In genomic region chr6:30613251-30614043, GRCh38 we compare ENCODE assay signal across 8 cellular contexts. TPM values are rescaled to one million over a fixed set of nuclear protein-coding genes. Genes with fewer than 3 reads are reported as not detected.
DNase-seq lines count a peak whose midpoint lies in the region; ATAC-seq, FAIRE-seq and TF ChIP-seq lines count a peak whose summit lies in the region.

No MANE protein-coding gene starts in this region.

- TF ChIP-seq RAD21 in H1 (IDR thresholded peaks at IDR 0.05 in 1 of 2, conservative IDR thresholded peaks at IDR 0.05 in 1 of 2; ENCODE audit: low read depth in 2 of 2, low read length in 2 of 2): no peak

- TF ChIP-seq POLR2A in H1 (IDR thresholded peaks at IDR 0.05; ENCODE audit: control extremely low read depth in 1 of 2, low read depth in 2 of 2, low read length in 2 of 2): peak; percentile 2 to 34; a peak in 2 of 3 replicates

- H3K27me3 ChIP-seq in H1 (replicated peaks in 1 of 4; ENCODE audit: control insufficient read depth in 3 of 4, extremely low read depth in 1 of 4, insufficient read depth in 3 of 4, low read length in 3 of 4): no peaks in the 10 kb centered on the region

- H2BK120ac ChIP-seq in H1 (replicated peaks; ENCODE audit: low read depth, low read length): no peak overlapping the region

- no peak for FAIRE-seq in H1 (lab: Jason Lieb, UNC)

- peaks cover 4 to 65% of the 10 kb centered on the region in 2 experiments; a peak in 3 of 4 replicates for H3K79me2 ChIP-seq in H1 (ENCODE audit: control insufficient read depth in 1 of 2, insufficient read depth in 2 of 2, low read length in 2 of 2)

- TF ChIP-seq EP300 in H1 (IDR thresholded peaks at IDR 0.05; ENCODE audit: borderline replicate concordance in 1 of 2, low read depth in 2 of 2, low read length in 2 of 2): no peak

- H3K4me1 ChIP-seq in H1 (replicated peaks in 1 of 4; ENCODE audit: control insufficient read depth in 3 of 4, insufficient read depth in 4 of 4, low read length in 3 of 4): peaks cover 0 to 6% (median 3%) of the 10 kb centered on the region in 4 experiments; a peak in 4 of 7 replicates

- no peak overlapping the region for H2BK12ac ChIP-seq in H1 (ENCODE audit: low read depth, low read length)

- H2AK5ac ChIP-seq in H1 (ENCODE audit: low read depth, low read length): no peak overlapping the region

- H3K36me3 Mint-ChIP-seq in osteocyte (ENCODE audit: unreplicated experiment): peaks cover 40% of the 10 kb centered on the region

- no peak overlapping the region for H3K23ac ChIP-seq in H1 (ENCODE audit: insufficient read length)

- peak overlapping the region; percentile 100 for H3K27ac Mint-ChIP-seq in osteocyte (ENCODE audit: unreplicated experiment)

- no peak for ATAC-seq in omental fat pad (ENCODE audit: low FRiP score)

- no peak overlapping the region for H3K9ac ChIP-seq in H1 (replicated peaks in 1 of 4; ENCODE audit: extremely low read depth in 1 of 4, low read depth in 3 of 4, low read length in 3 of 4)

- CTCF ChIA-PET in H1 (lab: Charles Lee; ENCODE audit: partially characterized antibody): interaction anchor here (0.6 to 2.4 kb wide), 15 partner anchors 8 to 130 kb away, joined by 3 to 17 read pairs (median 4); partner anchors contain the start of genes ATAT1 and DHX16

- DNase-seq in Daoy (ENCODE audit: low read depth): peak; percentile 45
- DNase-seq in OCI-M1 (lab: John Stamatoyannopoulos, UW): peak; percentile 37
- no peak for DNase-seq in H1 (ENCODE audit: low read depth in 1 of 2, low spot score in 2 of 2)
- no peak for DNase-seq in osteocyte (ENCODE audit: extremely low spot score, unreplicated experiment)
- DNase-seq in NCI-H1105 (lab: John Stamatoyannopoulos, UW): no peak
- DNase-seq in omental fat pad (ENCODE audit: low spot score): no peak
- no peak for DNase-seq in AG20443 (ENCODE audit: low spot score)
- no peak for DNase-seq in cortex of kidney (lab: John Stamatoyannopoulos, UW)

- H2AFZ ChIP-seq in H1 (ENCODE audit: low read length): no peak overlapping the region

- peaks cover 13 to 56% (median 27%) of the 10 kb centered on the region in 4 experiments for H3K36me3 ChIP-seq in H1 (ENCODE audit: control insufficient read depth in 2 of 4, insufficient read depth in 4 of 4, low read length in 3 of 4)

- no peak overlapping the region for H4K5ac ChIP-seq in H1 (ENCODE audit: insufficient read length, low read depth, low read length)

- no peak overlapping the region for H3K18ac ChIP-seq in H1 (ENCODE audit: extremely low read depth, low read length)

- H3K9me3 Mint-ChIP-seq in osteocyte (ENCODE audit: unreplicated experiment): no peaks in the 10 kb centered on the region

- peaks cover 4 to 6% of the 10 kb centered on the region in 2 experiments for H4K20me1 ChIP-seq in H1 (replicated peaks in 1 of 2; ENCODE audit: control insufficient read depth in 1 of 2, insufficient read depth in 2 of 2, low read length in 2 of 2)

- no peak overlapping the region for H3K14ac ChIP-seq in H1 (ENCODE audit: insufficient read length)

- no peaks in the 10 kb centered on the region for H3K9me3 ChIP-seq in H1 (ENCODE audit: insufficient read depth in 2 of 2, low read depth in 1 of 2, low read length in 1 of 2)

- no peak overlapping the region for H4K8ac ChIP-seq in H1 (ENCODE audit: extremely low read depth, insufficient read depth, low read length)

- no peak overlapping the region for H3K56ac ChIP-seq in H1 (replicated peaks; ENCODE audit: insufficient read length, low read depth, low read length)

- no peaks in the 10 kb centered on the region for H3K27me3 Mint-ChIP-seq in osteocyte (ENCODE audit: unreplicated experiment)

- peak overlapping the region; percentile 4 to 98; a peak in 2 of 4 replicates for H3K4me2 ChIP-seq in H1 (ENCODE audit: insufficient read depth in 1 of 2, low read depth in 2 of 2, low read length in 2 of 2)

- H3K23me2 ChIP-seq in H1 (ENCODE audit: low read depth, low read length): peaks cover 13% of the 10 kb centered on the region

- no peak overlapping the region for H3K4ac ChIP-seq in H1 (replicated peaks; ENCODE audit: insufficient read length, low read depth, low read length)

- peaks cover 39% of the 10 kb centered on the region for H3K4me1 Mint-ChIP-seq in osteocyte (ENCODE audit: unreplicated experiment)

- no peak overlapping the region for H2BK5ac ChIP-seq in H1 (ENCODE audit: low read depth, low read length)

- H4K91ac ChIP-seq in H1 (replicated peaks; ENCODE audit: insufficient read length, low read length): no peak overlapping the region

- no peak for TF ChIP-seq CTCF in H1 (IDR thresholded peaks at IDR 0.05; ENCODE audit: control extremely low read depth in 1 of 3, insufficient read depth in 1 of 3, low read depth in 1 of 3, low read length in 3 of 3)
- TF ChIP-seq CTCF in osteocyte (IDR thresholded peaks at IDR 0.05): no peak
- no peak for TF ChIP-seq CTCF in omental fat pad (IDR thresholded peaks at IDR 0.05)

- H3K79me1 ChIP-seq in H1 (ENCODE audit: low read depth, low read length): peaks cover 9% of the 10 kb centered on the region; the same call in 1 of the 2 replicates

- peak overlapping the region in 1 of 4 experiments; percentile 90; a peak in 2 of 8 replicates for H3K4me3 ChIP-seq in H1 (ENCODE audit: extremely low read depth in 1 of 4, insufficient read depth in 2 of 4, low read depth in 3 of 4, low read length in 4 of 4)

- POLR2A ChIA-PET in H1 (lab: Charles Lee; ENCODE audit: partially characterized antibody): interaction anchor here (0.8 to 4.8 kb wide), 28 partner anchors 15 to 288 kb away, joined by 3 to 443 read pairs (median 6); partner anchors contain the start of genes ABCF1, ATAT1, C6orf136 and GNL1

- H2BK20ac ChIP-seq in H1 (ENCODE audit: low read length): no peak overlapping the region

- no peak overlapping the region for H3K27ac ChIP-seq in H1 (ENCODE audit: low read depth, low read length)

- H3K4me3 Mint-ChIP-seq in osteocyte (ENCODE audit: unreplicated experiment): peak overlapping the region; percentile 97

- no peak overlapping the region for H2BK15ac ChIP-seq in H1 (ENCODE audit: low read length)

RNA-seq across cellular contexts. Expression of gene PPP1R10, which starts 3.6 kb away (rescaled TPM):
- total RNA-seq in Daoy (2014; rRNA removed; shearing (Covaris generic)): 29.5 and 30.1 TPM in 2 replicates
- 78.9 and 89.1 TPM in 2 replicates for total RNA-seq in H1 (2021; fragmentation: NEBNext Ultra II Directional; extraction: Animal tissue kit (Norgen Biotek cat#: 25700))
- polyA plus RNA-seq in H1 (2011; rRNA removed): 23.9 and 25.3 TPM in 2 replicates
- polyA plus RNA-seq in H1 (2011; cell fraction: cytosol; rRNA removed): 23.3 TPM
- 60.2 TPM for polyA plus RNA-seq in H1 (2011; cell fraction: nucleus; rRNA removed)
- 37.2 to 51.4 TPM (median 42.0 TPM) in 4 replicates for polyA plus RNA-seq in H1 (2012, experiment 1 of 2)
- polyA plus RNA-seq in H1 (2012, experiment 2 of 2): 36.9 TPM
- polyA plus RNA-seq in H1 (2013, experiment 1 of 2): 84.8 TPM
- polyA plus RNA-seq in H1 (2013, experiment 2 of 2): 78.1 TPM
- 110 and 129 TPM in 2 replicates for polyA minus RNA-seq in H1 (2011; rRNA and poly(A)+ RNA removed)
- 38.1 TPM for polyA minus RNA-seq in H1 (2011; cell fraction: cytosol; rRNA and poly(A)+ RNA removed)
- 293 TPM for polyA minus RNA-seq in H1 (2011; cell fraction: nucleus; rRNA and poly(A)+ RNA removed)
- 82.1 and 87.6 TPM in 2 replicates for total RNA-seq in osteocyte
- total RNA-seq in omental fat pad: 10 to 100 TPM; 26.3 to 89.4 (median 42.0) TPM

RNA-seq across cellular contexts. Expression of gene MRPS18B, which starts 4.2 kb away (rescaled TPM):
- 93.5 and 102 TPM in 2 replicates for total RNA-seq in Daoy (2014; rRNA removed; shearing (Covaris generic))
- total RNA-seq in H1 (2021; fragmentation: NEBNext Ultra II Directional; extraction: Animal tissue kit (Norgen Biotek cat#: 25700)): 57.8 and 60.7 TPM in 2 replicates
- 75.8 and 83.3 TPM in 2 replicates for polyA plus RNA-seq in H1 (2011; rRNA removed)
- polyA plus RNA-seq in H1 (2011; cell fraction: cytosol; rRNA removed): 85.9 TPM
- 59.8 TPM for polyA plus RNA-seq in H1 (2011; cell fraction: nucleus; rRNA removed)
- polyA plus RNA-seq in H1 (2012, experiment 1 of 2): 57.4 to 62.5 TPM (median 60.3 TPM) in 4 replicates
- 75.9 TPM for polyA plus RNA-seq in H1 (2012, experiment 2 of 2)
- polyA plus RNA-seq in H1 (2013, experiment 1 of 2): 54.3 TPM
- 49.2 TPM for polyA plus RNA-seq in H1 (2013, experiment 2 of 2)
- polyA minus RNA-seq in H1 (2011; rRNA and poly(A)+ RNA removed): 69.9 and 81.4 TPM in 2 replicates
- polyA minus RNA-seq in H1 (2011; cell fraction: cytosol; rRNA and poly(A)+ RNA removed): 47.1 TPM
- polyA minus RNA-seq in H1 (2011; cell fraction: nucleus; rRNA and poly(A)+ RNA removed): 20.3 TPM
- total RNA-seq in osteocyte (36.6 and 39.2 TPM in 2 replicates), omental fat pad (10 to 100 TPM; 35.7 to 67.4 (median 43.0) TPM)

RNA-seq across cellular contexts. Expression of gene ATAT1, which starts 13.2 kb away (rescaled TPM):
- 1.7 and 2.5 TPM in 2 replicates for total RNA-seq in Daoy (2014; rRNA removed; shearing (Covaris generic))
- total RNA-seq in H1 (2021; fragmentation: NEBNext Ultra II Directional; extraction: Animal tissue kit (Norgen Biotek cat#: 25700)): 14.6 and 15.9 TPM in 2 replicates
- polyA plus RNA-seq in H1 (2011; rRNA removed): 14.4 and 18.3 TPM in 2 replicates
- polyA plus RNA-seq in H1 (2011; cell fraction: cytosol; rRNA removed): 13.0 TPM
- 53.3 TPM for polyA plus RNA-seq in H1 (2011; cell fraction: nucleus; rRNA removed)
- 19.7 to 26.3 TPM (median 22.8 TPM) in 4 replicates for polyA plus RNA-seq in H1 (2012, experiment 1 of 2)
- 15.1 TPM for polyA plus RNA-seq in H1 (2012, experiment 2 of 2)
- polyA plus RNA-seq in H1 (2013, experiment 1 of 2): 23.4 TPM
- polyA plus RNA-seq in H1 (2013, experiment 2 of 2): 20.1 TPM
- 10.8 and 14.8 TPM in 2 replicates for polyA minus RNA-seq in H1 (2011; rRNA and poly(A)+ RNA removed)
- polyA minus RNA-seq in H1 (2011; cell fraction: cytosol; rRNA and poly(A)+ RNA removed): 7.1 TPM
- polyA minus RNA-seq in H1 (2011; cell fraction: nucleus; rRNA and poly(A)+ RNA removed): 16.1 TPM
- total RNA-seq in osteocyte: 17.3 and 20.0 TPM in 2 replicates
- 1 to 10 TPM; 3.2 to 7.1 (median 5.8) TPM for total RNA-seq in omental fat pad

RNA-seq across cellular contexts. Expression of gene C6orf136, which starts 33.5 kb away (rescaled TPM):
- 5.3 and 7.1 TPM in 2 replicates for total RNA-seq in Daoy (2014; rRNA removed; shearing (Covaris generic))
- 18.2 and 20.8 TPM in 2 replicates for total RNA-seq in H1 (2021; fragmentation: NEBNext Ultra II Directional; extraction: Animal tissue kit (Norgen Biotek cat#: 25700))
- polyA plus RNA-seq in H1 (2011; rRNA removed): 23.1 and 30.4 TPM in 2 replicates
- polyA plus RNA-seq in H1 (2011; cell fraction: cytosol; rRNA removed): 23.9 TPM
- polyA plus RNA-seq in H1 (2011; cell fraction: nucleus; rRNA removed): 49.1 TPM
- 18.9 to 24.6 TPM (median 22.5 TPM) in 4 replicates for polyA plus RNA-seq in H1 (2012, experiment 1 of 2)
- polyA plus RNA-seq in H1 (2012, experiment 2 of 2): 24.5 TPM
- polyA plus RNA-seq in H1 (2013, experiment 1 of 2): 24.5 TPM
- polyA plus RNA-seq in H1 (2013, experiment 2 of 2): 20.2 TPM
- 7.0 and 10.6 TPM in 2 replicates for polyA minus RNA-seq in H1 (2011; rRNA and poly(A)+ RNA removed)
- 10.5 TPM for polyA minus RNA-seq in H1 (2011; cell fraction: cytosol; rRNA and poly(A)+ RNA removed)
- 17.4 TPM for polyA minus RNA-seq in H1 (2011; cell fraction: nucleus; rRNA and poly(A)+ RNA removed)
- total RNA-seq in osteocyte: 13.5 and 17.2 TPM in 2 replicates
- total RNA-seq in omental fat pad: 10 to 100 TPM in 1 of 4 donors, 1 to 10 TPM in 3; 4.7 to 11.2 (median 7.3) TPM

RNA-seq across cellular contexts. Expression of gene ABCF1, which starts 42.2 kb away (rescaled TPM):
- total RNA-seq in Daoy (2014; rRNA removed; shearing (Covaris generic)): 85.7 and 96.1 TPM in 2 replicates
- total RNA-seq in H1 (2021; fragmentation: NEBNext Ultra II Directional; extraction: Animal tissue kit (Norgen Biotek cat#: 25700)): 119 and 123 TPM in 2 replicates
- 48.8 and 59.5 TPM in 2 replicates for polyA plus RNA-seq in H1 (2011; rRNA removed)
- polyA plus RNA-seq in H1 (2011; cell fraction: cytosol; rRNA removed): 71.0 TPM
- 104 TPM for polyA plus RNA-seq in H1 (2011; cell fraction: nucleus; rRNA removed)
- polyA plus RNA-seq in H1 (2012, experiment 1 of 2): 112 to 134 TPM (median 123 TPM) in 4 replicates
- 36.5 TPM for polyA plus RNA-seq in H1 (2012, experiment 2 of 2)
- 91.5 TPM for polyA plus RNA-seq in H1 (2013, experiment 1 of 2)
- 94.1 TPM for polyA plus RNA-seq in H1 (2013, experiment 2 of 2)
- polyA minus RNA-seq in H1 (2011; rRNA and poly(A)+ RNA removed): 84.1 and 96.9 TPM in 2 replicates
- polyA minus RNA-seq in H1 (2011; cell fraction: cytosol; rRNA and poly(A)+ RNA removed): 62.4 TPM
- polyA minus RNA-seq in H1 (2011; cell fraction: nucleus; rRNA and poly(A)+ RNA removed): 48.9 TPM
- total RNA-seq in osteocyte (63.8 and 70.5 TPM in 2 replicates), omental fat pad (10 to 100 TPM; 34.4 to 86.0 (median 51.1) TPM)

Comparison
In these comparisons a context has a peak if more than half of its experiments do, and no peak if none do; other contexts are left out.
1. DNase-seq: peak in Daoy (single experiment) and OCI-M1 (single experiment); none in H1 (0 of 2), osteocyte (single experiment), NCI-H1105 (single experiment), omental fat pad (single experiment), AG20443 (single experiment) and cortex of kidney (single experiment).